9 cellular contexts compared by ENCODE assay signal in genomic region chr6:49839162-49839561, GRCh38. TPM values are rescaled to one million over a fixed set of nuclear protein-coding genes. Genes with fewer than 3 reads are reported as not detected.
"Had no signal": no experiment of that assay in that cellular context is flagged by ENCODE, and none has a peak within 500 bp of the region (broad histone marks: within the 10 kb centered on the region; RNA-seq: fewer than 3 reads in every experiment).

No MANE protein-coding gene starts in this region.

- FAIRE-seq: G401.6, GM12878, GM12891, GM12892, GM18507, GM19239 had no signal

- ATAC-seq: GM12878 had no signal

- H3K4me3 ChIP-seq: GM12878 had no signal

- DNase-seq: GDM1, GF-D8 had no signal

RNA-seq across cellular contexts. Expression of gene CRISP1, which starts 27.2 kb away (rescaled TPM):
- total RNA-seq: G401, GM12878 had no signal
- polyA plus RNA-seq: GM12878 had no signal

RNA-seq across cellular contexts. Expression of gene PGK2, which starts 52.1 kb away (rescaled TPM):
- total RNA-seq: G401, GM12878 had no signal
- polyA plus RNA-seq: GM12878 had no signal
